2 cellular contexts compared by ENCODE assay signal in the genomic region with DNA sequence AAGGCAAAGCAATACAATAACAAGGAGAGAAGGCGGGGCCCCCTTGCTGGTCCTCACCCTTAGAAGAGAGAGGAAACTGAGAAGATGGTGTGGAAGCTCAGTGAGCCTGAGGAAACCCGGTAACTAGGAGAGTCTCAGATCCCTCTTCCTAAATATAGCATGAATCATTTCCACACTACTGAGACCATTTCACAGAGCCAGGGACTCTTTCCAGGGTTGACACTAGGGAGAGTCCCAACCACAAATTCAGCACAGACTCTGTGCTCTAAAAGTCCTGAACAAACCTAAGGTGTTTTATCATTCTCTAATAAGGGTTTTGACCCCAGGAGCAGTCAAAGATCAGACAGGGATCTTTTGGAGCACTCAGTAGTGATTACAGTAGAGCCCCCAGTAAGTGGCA.
TF ChIP-seq lines count a peak whose summit lies in the region.

No MANE protein-coding gene starts in this region.

TF ChIP-seq in GM23338, 12 proteins besides CTCF, POLR2A, EP300 and RAD21 (continues in another document):
- TF ChIP-seq ETS1 (IDR thresholded peaks at IDR 0.05) (no peak), JUNB (IDR thresholded peaks at IDR 0.05; ENCODE audit: unreplicated experiment) (no peak), ZNF462 (CRISPR knock-in tag; IDR thresholded peaks at IDR 0.05) (no peak), ZNF114 (CRISPR knock-in tag; IDR thresholded peaks at IDR 0.05) (no peak), NANOG (IDR thresholded peaks at IDR 0.05; ENCODE audit: borderline replicate concordance) (no peak), STAT1 (IDR thresholded peaks at IDR 0.05; ENCODE audit: unreplicated experiment) (no peak), CREB1 (CRISPR knock-in tag; IDR thresholded peaks at IDR 0.05; ENCODE audit: low read depth) (no peak), POLR2AphosphoS5 (IDR thresholded peaks at IDR 0.05; ENCODE audit: low read depth) (no peak), EZH2 (IDR thresholded peaks at IDR 0.05; ENCODE audit: low read depth, unreplicated experiment) (no peak)
- TF ChIP-seq, protein P1, sequence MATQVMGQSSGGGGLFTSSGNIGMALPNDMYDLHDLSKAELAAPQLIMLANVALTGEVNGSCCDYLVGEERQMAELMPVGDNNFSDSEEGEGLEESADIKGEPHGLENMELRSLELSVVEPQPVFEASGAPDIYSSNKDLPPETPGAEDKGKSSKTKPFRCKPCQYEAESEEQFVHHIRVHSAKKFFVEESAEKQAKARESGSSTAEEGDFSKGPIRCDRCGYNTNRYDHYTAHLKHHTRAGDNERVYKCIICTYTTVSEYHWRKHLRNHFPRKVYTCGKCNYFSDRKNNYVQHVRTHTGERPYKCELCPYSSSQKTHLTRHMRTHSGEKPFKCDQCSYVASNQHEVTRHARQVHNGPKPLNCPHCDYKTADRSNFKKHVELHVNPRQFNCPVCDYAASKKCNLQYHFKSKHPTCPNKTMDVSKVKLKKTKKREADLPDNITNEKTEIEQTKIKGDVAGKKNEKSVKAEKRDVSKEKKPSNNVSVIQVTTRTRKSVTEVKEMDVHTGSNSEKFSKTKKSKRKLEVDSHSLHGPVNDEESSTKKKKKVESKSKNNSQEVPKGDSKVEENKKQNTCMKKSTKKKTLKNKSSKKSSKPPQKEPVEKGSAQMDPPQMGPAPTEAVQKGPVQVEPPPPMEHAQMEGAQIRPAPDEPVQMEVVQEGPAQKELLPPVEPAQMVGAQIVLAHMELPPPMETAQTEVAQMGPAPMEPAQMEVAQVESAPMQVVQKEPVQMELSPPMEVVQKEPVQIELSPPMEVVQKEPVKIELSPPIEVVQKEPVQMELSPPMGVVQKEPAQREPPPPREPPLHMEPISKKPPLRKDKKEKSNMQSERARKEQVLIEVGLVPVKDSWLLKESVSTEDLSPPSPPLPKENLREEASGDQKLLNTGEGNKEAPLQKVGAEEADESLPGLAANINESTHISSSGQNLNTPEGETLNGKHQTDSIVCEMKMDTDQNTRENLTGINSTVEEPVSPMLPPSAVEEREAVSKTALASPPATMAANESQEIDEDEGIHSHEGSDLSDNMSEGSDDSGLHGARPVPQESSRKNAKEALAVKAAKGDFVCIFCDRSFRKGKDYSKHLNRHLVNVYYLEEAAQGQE (IDR thresholded peaks at IDR 0.05; ENCODE audit: unreplicated experiment) = no peak

TF ChIP-seq in GM12878, 131 proteins besides CTCF, POLR2A, EP300 and RAD21 (continued from another document):
- TF ChIP-seq ZBTB11 (CRISPR knock-in tag; IDR thresholded peaks at IDR 0.05) = no peak
- peak; percentile 58 for TF ChIP-seq RUNX3 (IDR thresholded peaks at IDR 0.05; ENCODE audit: low read length)
